In genomic region chr12:109759076-109759420, GRCh38 we compare ENCODE assay signal across 18 cellular contexts. TPM values are rescaled to one million over a fixed set of nuclear protein-coding genes. Genes with fewer than 3 reads are reported as not detected.
DNase-seq lines count a peak whose midpoint lies in the region; ATAC-seq and TF ChIP-seq lines count a peak whose summit lies in the region.
"Had no signal": no experiment of that assay in that cellular context is flagged by ENCODE, and none has a peak within 500 bp of the region (broad histone marks: within the 10 kb centered on the region; RNA-seq: fewer than 3 reads in every experiment).

No MANE protein-coding gene starts in this region.

- H3K4me1 ChIP-seq in cardiac muscle cell (ENCODE audit: low read depth) (peaks cover 20% of the 10 kb centered on the region), RWPE2 (ENCODE audit: insufficient read depth, poor library complexity, severe bottlenecking) (no peaks in the 10 kb centered on the region)
- H3K4me1 ChIP-seq: suprapubic skin, vagina had no signal

- H3K9me3 ChIP-seq in cardiac muscle cell (ENCODE audit: low read depth), result no peaks in the 10 kb centered on the region
- peaks cover 7% of the 10 kb centered on the region for H3K9me3 ChIP-seq in RWPE2 (ENCODE audit: severe bottlenecking)
- H3K9me3 ChIP-seq: vagina had no signal

- H3K36me3 ChIP-seq in cardiac muscle cell (no peaks in the 10 kb centered on the region), RWPE2 (ENCODE audit: low read depth) (no peaks in the 10 kb centered on the region)
- H3K36me3 ChIP-seq: suprapubic skin, vagina had no signal

- H3K27me3 ChIP-seq in cardiac muscle cell (no peaks in the 10 kb centered on the region), RWPE2 (ENCODE audit: insufficient read depth, poor library complexity, severe bottlenecking) (no peaks in the 10 kb centered on the region)
- H3K27me3 ChIP-seq: SJSA1, vagina had no signal

- no peak overlapping the region for H3K4me3 ChIP-seq in cardiac muscle cell
- no peak overlapping the region for H3K4me3 ChIP-seq in RWPE2 (ENCODE audit: severe bottlenecking)
- H3K4me3 ChIP-seq: GM23248, SJSA1, suprapubic skin, vagina had no signal

- ATAC-seq in Right ventricle myocardium superior (ENCODE audit: poor library complexity) (no peak), RWPE2 (ENCODE audit: low read depth) (no peak), GM21529 (IDR thresholded peaks at IDR 0.05; ENCODE audit: unreplicated experiment) (no peak), HG02885 (IDR thresholded peaks at IDR 0.05; ENCODE audit: poor library complexity, unreplicated experiment) (no peak)
- ATAC-seq: activated naive CD4-positive, alpha-beta T cell treated with anti-CD3 and anti-CD28 coated beads, Interleukin-2, amount 50 U/mL, for 72 hours; naive thymus-derived CD8-positive, alpha-beta T cell had no signal

- TF ChIP-seq CTCF in cardiac muscle cell (IDR thresholded peaks at IDR 0.05; ENCODE audit: low read depth, low read length), result no peak
- no peak for TF ChIP-seq CTCF in RWPE2 (IDR thresholded peaks at IDR 0.05; ENCODE audit: poor library complexity, severe bottlenecking)

- intact Hi-C loops in Right ventricle myocardium superior (cut with DNase I), result no loop called here

- DNase-seq in cardiac muscle cell (ENCODE audit: low read depth in 1 of 2, low spot score in 1 of 2), result no peak
- no peak for DNase-seq in Right ventricle myocardium superior
- peak; percentile 44 for DNase-seq in RWPE2 (ENCODE audit: low spot score)
- peak; percentile 44 for DNase-seq in ecto neural progenitor cell (ENCODE audit: low spot score)
- no peak for DNase-seq in substantia nigra (lab: John Stamatoyannopoulos, UW)
- DNase-seq: GM23248, NCI-H1092, NCI-H2081, NCI-H446 treated with DMSO at 0.1 percent for 48 hours had no signal

- H3K27ac ChIP-seq in cardiac muscle cell, result peak overlapping the region; percentile 42
- H3K27ac ChIP-seq in RWPE2 (ENCODE audit: poor library complexity, severe bottlenecking), result no peak overlapping the region
- H3K27ac ChIP-seq in substantia nigra (ENCODE audit: low read depth, low read length, poor library complexity, severe bottlenecking), result peak overlapping the region; percentile 67
- H3K27ac ChIP-seq: GM23248, parathyroid adenoma, SJSA1, suprapubic skin, vagina had no signal

RNA-seq across cellular contexts. Expression of gene FAM222A, which starts 45.4 kb away (rescaled TPM):
- total RNA-seq in cardiac muscle cell (35.5 and 42.9 TPM in 2 replicates), Right ventricle myocardium superior (25.0 TPM)
- 25.4 and 42.1 TPM in 2 replicates for polyA plus RNA-seq in cardiac muscle cell
- total RNA-seq: fibroblast of lung had no signal
- polyA plus RNA-seq: GM23248 had no signal

Comparison
In these comparisons a context has a peak if more than half of its experiments do, and no peak if none do; other contexts are left out.
1. DNase-seq: peak in RWPE2 (single experiment) and ecto neural progenitor cell (single experiment); none in cardiac muscle cell (0 of 2), Right ventricle myocardium superior (single experiment) and substantia nigra (0 of 49).